ENCODE assay signal across 31 cellular contexts in the genomic region with DNA sequence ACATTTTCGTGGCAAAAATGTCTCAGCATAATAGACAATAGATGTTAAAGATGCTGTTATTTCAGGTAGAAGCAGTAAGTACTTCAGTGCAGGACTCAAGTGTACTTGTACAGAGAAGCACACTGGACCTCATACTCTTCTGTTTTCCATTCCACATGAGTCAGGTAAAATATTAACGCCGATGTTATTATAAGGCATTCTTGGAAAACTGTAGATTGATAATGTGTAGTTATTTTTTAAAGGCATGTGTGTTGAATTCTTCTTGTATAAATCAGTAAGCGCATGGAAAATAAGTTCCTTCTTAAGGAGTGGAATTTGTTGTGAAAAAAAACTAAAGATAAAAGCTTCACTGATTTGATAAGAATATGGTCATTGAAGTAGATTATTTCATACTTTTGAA.
"Had no signal": no experiment of that assay in that cellular context is flagged by ENCODE, and none has a peak within 500 bp of the region (broad histone marks: within the 10 kb centered on the region; RNA-seq: fewer than 3 reads in every experiment).

No MANE protein-coding gene starts in this region.

- ATAC-seq: activated T-helper 17 cell treated with anti-CD3 and anti-CD28 coated beads, Interleukin-2, amount 50 U/mL, for 72 hours; body of pancreas; effector memory CD8-positive, alpha-beta T cell; gastroesophageal sphincter; heart left ventricle; sciatic nerve; stimulated activated effector memory CD8-positive, alpha-beta T cell treated with anti-CD3 and anti-CD28 coated beads, Interleukin-12 subunit alpha, Interleukin-12 subunit beta, amount 100 ng/mL, for 72 hours; T-helper 17 cell had no signal

- H3K27ac ChIP-seq: body of pancreas, gastroesophageal sphincter, heart left ventricle, neutrophil, uterus, WERI-Rb-1 had no signal

- H3K9me3 ChIP-seq: body of pancreas, gastroesophageal sphincter, heart left ventricle, neutrophil, uterus had no signal

- H3K4me3 ChIP-seq: body of pancreas, coronary artery, gastroesophageal sphincter, heart left ventricle, uterus had no signal

- H3K4me3 Mint-ChIP-seq: activated CD4-positive, alpha-beta memory T cell treated with anti-CD3 and anti-CD28 coated beads for 36 hours; activated CD4-positive, alpha-beta T cell treated with anti-CD3 and anti-CD28 coated beads, Interleukin-2, amount 10 ng/mL, durations not matched to agents 24 days and 14 days; activated T-helper 17 cell treated with anti-CD3 and anti-CD28 coated beads, Interleukin-2, amount 50 U/mL, for 72 hours; effector memory CD8-positive, alpha-beta T cell; immature natural killer cell; mesothelial cell of epicardium; naive B cell; nephron progenitor cell; stimulated activated effector memory CD8-positive, alpha-beta T cell treated with anti-CD3 and anti-CD28 coated beads, Interleukin-12 subunit alpha, Interleukin-12 subunit beta, amount 100 ng/mL, for 72 hours; T-helper 17 cell had no signal

- H3K27me3 Mint-ChIP-seq: activated CD4-positive, alpha-beta memory T cell treated with anti-CD3 and anti-CD28 coated beads for 36 hours; activated CD4-positive, alpha-beta T cell treated with anti-CD3 and anti-CD28 coated beads, Interleukin-2, amount 10 ng/mL, durations not matched to agents 24 days and 14 days; activated T-helper 17 cell treated with anti-CD3 and anti-CD28 coated beads, Interleukin-2, amount 50 U/mL, for 72 hours; effector memory CD8-positive, alpha-beta T cell; naive B cell; T-helper 17 cell had no signal

- H3K4me1 ChIP-seq: body of pancreas, gastroesophageal sphincter, uterus had no signal

- H3K9me3 Mint-ChIP-seq: activated CD4-positive, alpha-beta memory T cell treated with anti-CD3 and anti-CD28 coated beads for 36 hours; activated CD4-positive, alpha-beta T cell treated with anti-CD3 and anti-CD28 coated beads, Interleukin-2, amount 10 ng/mL, durations not matched to agents 24 days and 14 days; activated T-helper 17 cell treated with anti-CD3 and anti-CD28 coated beads, Interleukin-2, amount 50 U/mL, for 72 hours; effector memory CD8-positive, alpha-beta T cell; immature natural killer cell; naive B cell; nephron progenitor cell; stimulated activated effector memory CD8-positive, alpha-beta T cell treated with anti-CD3 and anti-CD28 coated beads, Interleukin-12 subunit alpha, Interleukin-12 subunit beta, amount 100 ng/mL, for 72 hours had no signal

- H3K27ac Mint-ChIP-seq: activated CD4-positive, alpha-beta memory T cell treated with anti-CD3 and anti-CD28 coated beads for 36 hours; activated CD4-positive, alpha-beta T cell treated with anti-CD3 and anti-CD28 coated beads, Interleukin-2, amount 10 ng/mL, durations not matched to agents 24 days and 14 days; activated T-helper 17 cell treated with anti-CD3 and anti-CD28 coated beads, Interleukin-2, amount 50 U/mL, for 72 hours; effector memory CD8-positive, alpha-beta T cell; immature natural killer cell; mesothelial cell of epicardium; nephron progenitor cell; stimulated activated effector memory CD8-positive, alpha-beta T cell treated with anti-CD3 and anti-CD28 coated beads, Interleukin-12 subunit alpha, Interleukin-12 subunit beta, amount 100 ng/mL, for 72 hours; T-helper 17 cell had no signal

- H3K27me3 ChIP-seq: body of pancreas, gastroesophageal sphincter, heart left ventricle, neutrophil, uterus had no signal

- H3K4me1 Mint-ChIP-seq: activated CD4-positive, alpha-beta T cell treated with anti-CD3 and anti-CD28 coated beads, Interleukin-2, amount 10 ng/mL, durations not matched to agents 24 days and 14 days; activated T-helper 17 cell treated with anti-CD3 and anti-CD28 coated beads, Interleukin-2, amount 50 U/mL, for 72 hours; immature natural killer cell; mesothelial cell of epicardium; nephron progenitor cell; stimulated activated effector memory CD8-positive, alpha-beta T cell treated with anti-CD3 and anti-CD28 coated beads, Interleukin-12 subunit alpha, Interleukin-12 subunit beta, amount 100 ng/mL, for 72 hours; T-helper 17 cell had no signal

- DNase-seq: activated CD4-positive, alpha-beta memory T cell treated with anti-CD3 and anti-CD28 coated beads for 36 hours; activated CD4-positive, alpha-beta T cell treated with anti-CD3 and anti-CD28 coated beads, Interleukin-2, amount 10 ng/mL, durations not matched to agents 24 days and 14 days; activated CD4-positive, CD25-positive, alpha-beta regulatory T cell treated with anti-CD3 and anti-CD28 coated beads, Interleukin-2, amount 50 U/mL, for 72 hours; activated CD8-positive, alpha-beta memory T cell treated with anti-CD3 and anti-CD28 coated beads, Interleukin-2, amount 50 U/mL, for 4 hours; activated gamma-delta T cell treated with Interleukin-2 at 50 U/mL for 16 hours; activated naive CD4-positive, alpha-beta T cell treated with anti-CD3 and anti-CD28 coated beads, Interleukin-2, amount 50 U/mL, for 16 hours; activated T-cell treated with anti-CD3 and anti-CD28 coated beads, Interleukin-2, amount 50 U/mL, for 1 hour; amygdala; body of pancreas; effector memory CD8-positive, alpha-beta T cell; erythroblast; heart left ventricle; hypothalamus; immature natural killer cell; left ventricle myocardium superior; mammary epithelial cell; naive B cell; nephron progenitor cell; small intestine; stimulated activated CD4-positive, alpha-beta T cell treated with anti-CD3 and anti-CD28 coated beads, Interleukin-4, amount 100 ng/mL, for 24 hours; T-helper 17 cell; T1000; uterus; WERI-Rb-1 had no signal
